10 cellular contexts compared by ENCODE assay signal in genomic region chr1:7454052-7454815, GRCh38.
DNase-seq lines count a peak whose midpoint lies in the region; ATAC-seq and TF ChIP-seq lines count a peak whose summit lies in the region.
"Had no signal": no experiment of that assay in that cellular context is flagged by ENCODE, and none has a peak within 500 bp of the region (broad histone marks: within the 10 kb centered on the region; RNA-seq: fewer than 3 reads in every experiment).

No MANE protein-coding gene starts in this region.

- no peaks in the 10 kb centered on the region for H3K36me3 Mint-ChIP-seq in effector memory CD8-positive, alpha-beta T cell (ENCODE audit: insufficient read depth)
- H3K36me3 Mint-ChIP-seq: memory B cell had no signal

- DNase-seq in DMS153 (lab: John Stamatoyannopoulos, UW): peak; percentile 40
- DNase-seq in DMS153 treated with DMSO at 0.1 percent for 48 hours (lab: John Stamatoyannopoulos, UW; ENCODE audit: unreplicated experiment): no peak
- DNase-seq in LHCN-M2 (ENCODE audit: low read depth): peak; percentile 17
- no peak for DNase-seq in epithelial cell of esophagus (ENCODE audit: low read depth)
- no peak for DNase-seq in neuronal stem cell (ENCODE audit: low spot score)
- no peak for DNase-seq in effector memory CD8-positive, alpha-beta T cell
- no peak for DNase-seq in retina
- DNase-seq: stimulated activated naive CD4-positive, alpha-beta T cell treated with Interleukin-2 at 50 U/mL for 16 hours had no signal

- no peak overlapping the region for H4K91ac ChIP-seq in neuronal stem cell (ENCODE audit: low read depth, low read length, poor library complexity)

- no peak overlapping the region for H2BK12ac ChIP-seq in neuronal stem cell (ENCODE audit: low read length)

- no peak overlapping the region for H3K9ac ChIP-seq in neuronal stem cell (ENCODE audit: low read depth, low read length, poor library complexity)

- H2BK120ac ChIP-seq in neuronal stem cell (ENCODE audit: low read depth, low read length): no peak overlapping the region

- peaks cover 0 to 7% of the 10 kb centered on the region in 2 donors for H3K4me1 ChIP-seq in neuronal stem cell (ENCODE audit: control insufficient read depth in 2 of 2, insufficient read depth in 1 of 2, low read depth in 1 of 2, low read length in 2 of 2)

- no peak overlapping the region for H3K14ac ChIP-seq in neuronal stem cell (ENCODE audit: low read length)

- no peaks in the 10 kb centered on the region for H3K9me3 Mint-ChIP-seq in effector memory CD8-positive, alpha-beta T cell
- H3K9me3 Mint-ChIP-seq: memory B cell had no signal

- no CpG with 5 or more reads among the region's 19 CpGs for WGBS in neuronal stem cell (ENCODE audit: extremely low coverage in 2 of 2, insufficient read length in 2 of 2, insufficient replicate concordance in 1 of 2), 2 donors

- H3K27ac Mint-ChIP-seq in effector memory CD8-positive, alpha-beta T cell: no peak overlapping the region
- H3K27ac Mint-ChIP-seq: memory B cell had no signal

- H3K36me3 ChIP-seq in neuronal stem cell (replicated peaks in 1 of 2; ENCODE audit: control insufficient read depth in 2 of 2, insufficient read depth in 2 of 2, low read length in 2 of 2): no peaks in the 10 kb centered on the region

- H4K8ac ChIP-seq in neuronal stem cell (ENCODE audit: low read depth, low read length): no peak overlapping the region

- no peak overlapping the region for H3K4me3 ChIP-seq in epithelial cell of esophagus (ENCODE audit: low read length)
- no peak overlapping the region for H3K4me3 ChIP-seq in neuronal stem cell (ENCODE audit: low read length in 2 of 2)

- H2AFZ ChIP-seq in neuronal stem cell (ENCODE audit: low read length): no peak overlapping the region

- no peak overlapping the region for H3K27ac ChIP-seq in neuronal stem cell (replicated peaks; ENCODE audit: low read length)

- ATAC-seq in HG02885 (IDR thresholded peaks at IDR 0.05; ENCODE audit: poor library complexity, unreplicated experiment): no peak
- no peak for ATAC-seq in effector memory CD8-positive, alpha-beta T cell (replicated peaks)

- H2BK5ac ChIP-seq in neuronal stem cell (ENCODE audit: low read length): no peak overlapping the region

- peaks cover 7 to 20% of the 10 kb centered on the region in 2 donors for H3K27me3 Mint-ChIP-seq in effector memory CD8-positive, alpha-beta T cell

- H3K4me2 ChIP-seq in neuronal stem cell (ENCODE audit: insufficient read depth, low read length, poor library complexity, severe bottlenecking): no peak overlapping the region

- H3K27me3 ChIP-seq in neuronal stem cell (ENCODE audit: control insufficient read depth in 3 of 3, insufficient read depth in 3 of 3, low read depth in 1 of 3, low read length in 3 of 3): peaks cover 0 to 52% (median 0%) of the 10 kb centered on the region in 3 experiments

- peak overlapping the region; percentile 6 for H3K18ac ChIP-seq in neuronal stem cell (ENCODE audit: low read length)

- H3K4me3 Mint-ChIP-seq in effector memory CD8-positive, alpha-beta T cell: no peak overlapping the region
- H3K4me3 Mint-ChIP-seq: memory B cell had no signal

- peaks cover 0 to 2% of the 10 kb centered on the region in 2 donors for H3K4me1 Mint-ChIP-seq in effector memory CD8-positive, alpha-beta T cell (ENCODE audit: low read depth in 2 of 2)
- H3K4me1 Mint-ChIP-seq: memory B cell had no signal

- no peaks in the 10 kb centered on the region for H3K9me3 ChIP-seq in neuronal stem cell (replicated peaks in 1 of 2; ENCODE audit: control insufficient read depth in 2 of 2, insufficient read depth in 1 of 2, low read depth in 1 of 2, low read length in 2 of 2)

- H3K79me1 ChIP-seq in neuronal stem cell (ENCODE audit: low read depth, low read length): no peaks in the 10 kb centered on the region

- TF ChIP-seq CTCF in epithelial cell of esophagus (IDR thresholded peaks at IDR 0.05; ENCODE audit: insufficient read depth, low read depth, low read length, missing control alignments): peak; percentile 37

- no peak overlapping the region for H3K23ac ChIP-seq in neuronal stem cell (ENCODE audit: low read depth, low read length, poor library complexity)

- H2BK15ac ChIP-seq in neuronal stem cell (ENCODE audit: low read length): peak overlapping the region; percentile 33

- no peak overlapping the region for H3K4ac ChIP-seq in neuronal stem cell (ENCODE audit: low read length)

- H2AK5ac ChIP-seq in neuronal stem cell (ENCODE audit: low read depth, low read length): peak overlapping the region; percentile 77

Comparison
In these comparisons a context has a peak if more than half of its experiments do, and no peak if none do; other contexts are left out.
1. DNase-seq: peak in DMS153 (single experiment) and LHCN-M2 (single experiment); none in DMS153 treated with DMSO at 0.1 percent for 48 hours (single experiment), epithelial cell of esophagus (single experiment), neuronal stem cell (single experiment), effector memory CD8-positive, alpha-beta T cell (0 of 3) and retina (single experiment).